In genomic region chr6:53943410-53943809, GRCh38 we compare ENCODE assay signal across 18 cellular contexts.
DNase-seq lines count a peak whose midpoint lies in the region; ATAC-seq and TF ChIP-seq lines count a peak whose summit lies in the region.
"Had no signal": no experiment of that assay in that cellular context is flagged by ENCODE, and none has a peak within 500 bp of the region (broad histone marks: within the 10 kb centered on the region; RNA-seq: fewer than 3 reads in every experiment).

No MANE protein-coding gene starts in this region.

- H3K36me3 ChIP-seq in lung (ENCODE audit: control insufficient read depth in 2 of 2, insufficient read depth in 2 of 2, low read length in 2 of 2), result no peaks in the 10 kb centered on the region
- H3K36me3 ChIP-seq: HAP-1, Peyer's patch, vagina had no signal

- H3K36me3 Mint-ChIP-seq in stimulated activated naive B cell treated with anti-CD40 and anti-IgM and Interleukin-4, amounts not matched to agents 10 μg/mL and 1 μg/mL and 100 μg/mL, for 72 hours, result no peaks in the 10 kb centered on the region

- H3K27ac ChIP-seq in lung (ENCODE audit: low read depth in 1 of 2, low read length in 1 of 2), result no peak overlapping the region
- H3K27ac ChIP-seq: Peyer's patch, vagina had no signal

- no peaks in the 10 kb centered on the region for H3K4me1 ChIP-seq in lung (ENCODE audit: control insufficient read depth in 2 of 2, insufficient read depth in 2 of 2, low read length in 2 of 2)
- H3K4me1 ChIP-seq: HAP-1, Peyer's patch had no signal

- H3K4me1 Mint-ChIP-seq in stimulated activated naive B cell treated with anti-CD40 and anti-IgM and Interleukin-4, amounts not matched to agents 10 μg/mL and 1 μg/mL and 100 μg/mL, for 72 hours, result peaks cover 0 to 1% of the 10 kb centered on the region in 2 donors

- H3K4me3 ChIP-seq in lung, result no peak overlapping the region
- H3K4me3 ChIP-seq: HAP-1, Peyer's patch, vagina had no signal

- peak in 44 of 56 donors; percentile 7 to 75 (median 38) for DNase-seq in amygdala (lab: John Stamatoyannopoulos, UW)
- DNase-seq in fibroblast of the conjunctiva (ENCODE audit: low read depth), result peak; percentile 53
- DNase-seq in lung (ENCODE audit: low spot score), result no peak
- DNase-seq in superior temporal gyrus (ENCODE audit: extremely low spot score), result peak; percentile 53
- no peak for DNase-seq in NCI-H1930 (lab: John Stamatoyannopoulos, UW)
- no peak for DNase-seq in stimulated activated naive B cell treated with anti-CD40 and anti-IgM and Interleukin-4, amounts not matched to agents 10 μg/mL and 1 μg/mL and 100 μg/mL, for 72 hours
- DNase-seq in GM19238 (ENCODE audit: insufficient read length, low spot score), result no peak
- DNase-seq: activated CD4-positive, alpha-beta T cell treated with anti-CD3 and anti-CD28 coated beads, Interleukin-2, amount 50 U/mL, for 48 hours; amniotic stem cell; mesenchymal stem cell; NCI-H2081 treated with DMSO at 0.1 percent for 48 hours; NCI-H774; Peyer's patch; stimulated activated naive CD4-positive, alpha-beta T cell treated with Interleukin-2 at 50 U/mL for 16 hours had no signal

- H3K27me3 Mint-ChIP-seq in stimulated activated naive B cell treated with anti-CD40 and anti-IgM and Interleukin-4, amounts not matched to agents 10 μg/mL and 1 μg/mL and 100 μg/mL, for 72 hours, result peaks cover 0 to 10% of the 10 kb centered on the region in 2 donors

- no peaks in the 10 kb centered on the region for H3K27me3 ChIP-seq in lung (ENCODE audit: control insufficient read depth, insufficient read depth)
- H3K27me3 ChIP-seq: Peyer's patch, vagina had no signal

- no peak overlapping the region for H3K27ac Mint-ChIP-seq in stimulated activated naive B cell treated with anti-CD40 and anti-IgM and Interleukin-4, amounts not matched to agents 10 μg/mL and 1 μg/mL and 100 μg/mL, for 72 hours
- H3K27ac Mint-ChIP-seq: activated T-helper 1 cell treated with anti-CD3 and anti-CD28 coated beads, Interleukin-12 subunit alpha, Interleukin-12 subunit beta, Interleukin-2, Interleukin-4 antibody, amounts not matched to agents 30 ng/mL and 10 ng/mL and 1 ng/mL, durations not matched to agents 14 hours and 24 hours and 36 hours had no signal

- no peak for TF ChIP-seq CTCF in lung (IDR thresholded peaks at IDR 0.05; ENCODE audit: control extremely low read depth, extremely low read depth)

- no peak overlapping the region for H3K4me3 Mint-ChIP-seq in stimulated activated naive B cell treated with anti-CD40 and anti-IgM and Interleukin-4, amounts not matched to agents 10 μg/mL and 1 μg/mL and 100 μg/mL, for 72 hours
- H3K4me3 Mint-ChIP-seq: activated T-helper 1 cell treated with anti-CD3 and anti-CD28 coated beads, Interleukin-12 subunit alpha, Interleukin-12 subunit beta, Interleukin-2, Interleukin-4 antibody, amounts not matched to agents 30 ng/mL and 10 ng/mL and 1 ng/mL, durations not matched to agents 14 hours and 24 hours and 36 hours had no signal

- 36 to 61% methylated on average over 2 of the region's 2 CpGs for WGBS in lung, 2 donors

- H3K9me3 ChIP-seq in lung (ENCODE audit: control insufficient read depth in 2 of 2, insufficient read depth in 1 of 2, low read length in 1 of 2), result peaks cover 0 to 2% of the 10 kb centered on the region in 2 donors
- H3K9me3 ChIP-seq: Peyer's patch, vagina had no signal

- peaks cover 0 to 3% of the 10 kb centered on the region in 2 donors for H3K9me3 Mint-ChIP-seq in stimulated activated naive B cell treated with anti-CD40 and anti-IgM and Interleukin-4, amounts not matched to agents 10 μg/mL and 1 μg/mL and 100 μg/mL, for 72 hours
- H3K9me3 Mint-ChIP-seq: activated T-helper 1 cell treated with anti-CD3 and anti-CD28 coated beads, Interleukin-12 subunit alpha, Interleukin-12 subunit beta, Interleukin-2, Interleukin-4 antibody, amounts not matched to agents 30 ng/mL and 10 ng/mL and 1 ng/mL, durations not matched to agents 14 hours and 24 hours and 36 hours had no signal

- ATAC-seq in lung (ENCODE audit: insufficient read depth, low FRiP score), result peak; percentile 34
- ATAC-seq in GM21367 (IDR thresholded peaks at IDR 0.05; ENCODE audit: unreplicated experiment), result no peak
- ATAC-seq in stimulated activated naive B cell treated with anti-CD40 and anti-IgM and Interleukin-4, amounts not matched to agents 10 μg/mL and 1 μg/mL and 100 μg/mL, for 72 hours (replicated peaks), result no peak

Comparison
In these comparisons a context has a peak if more than half of its experiments do, and no peak if none do; other contexts are left out.
1. DNase-seq: peak in amygdala (44 of 56), fibroblast of the conjunctiva (single experiment) and superior temporal gyrus (single experiment); none in lung (single experiment), NCI-H1930 (0 of 2), stimulated activated naive B cell treated with anti-CD40 and anti-IgM and Interleukin-4, amounts not matched to agents 10 μg/mL and 1 μg/mL and 100 μg/mL, for 72 hours (single experiment) and GM19238 (single experiment).